1 cellular context compared by ENCODE assay signal in genomic region chr4:140309124-140309870, GRCh38.
TF ChIP-seq lines count a peak whose summit lies in the region.

No MANE protein-coding gene starts in this region.

TF ChIP-seq in H1, 55 proteins besides CTCF, POLR2A, EP300 and RAD21 (continued from another document):
- TF ChIP-seq CHD7 (IDR thresholded peaks at IDR 0.05; ENCODE audit: insufficient replicate concordance, low read length) = no peak
- TF ChIP-seq KDM5A (IDR thresholded peaks at IDR 0.05; ENCODE audit: low read length) = no peak
- no peak for TF ChIP-seq TAF7 (optimal IDR thresholded peaks at IDR 0.05; ENCODE audit: borderline replicate concordance, low read depth, low read length)
- no peak for TF ChIP-seq SP2 (IDR thresholded peaks at IDR 0.05; ENCODE audit: low read length)
- TF ChIP-seq ATF3 (IDR thresholded peaks at IDR 0.05; ENCODE audit: insufficient read depth, low read depth, low read length) = no peak
- no peak for TF ChIP-seq RXRA (IDR thresholded peaks at IDR 0.05; ENCODE audit: insufficient read depth, low read depth, low read length)
